In the genomic region with DNA sequence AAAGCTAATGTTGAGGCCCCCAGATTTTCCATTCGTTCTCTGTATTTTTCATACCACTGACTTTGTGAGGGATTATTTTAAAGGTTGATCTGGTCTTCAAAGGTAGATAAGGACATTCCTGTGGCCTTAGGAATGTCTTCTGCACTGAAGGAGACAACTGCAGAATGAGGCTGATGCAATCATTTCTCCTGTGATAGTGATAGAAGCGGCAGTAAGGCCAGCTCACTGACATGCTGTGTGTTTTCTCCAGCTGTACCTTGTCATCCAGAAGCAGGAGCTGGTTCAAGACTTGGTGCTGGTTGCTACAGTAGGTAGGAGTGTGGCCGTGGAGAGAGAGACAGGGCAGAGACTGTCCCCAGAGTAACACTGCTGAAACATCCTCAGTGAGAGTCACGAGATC, we compare ENCODE assay signal across 23 cellular contexts. TPM values are rescaled to one million over a fixed set of nuclear protein-coding genes. Genes with fewer than 3 reads are reported as not detected.
DNase-seq lines count a peak whose midpoint lies in the region; ATAC-seq, FAIRE-seq and TF ChIP-seq lines count a peak whose summit lies in the region.
"Had no signal": no experiment of that assay in that cellular context is flagged by ENCODE, and none has a peak within 500 bp of the region (broad histone marks: within the 10 kb centered on the region; RNA-seq: fewer than 3 reads in every experiment).

No MANE protein-coding gene starts in this region.

- FAIRE-seq in H54 (lab: Jason Lieb, UNC): no peak
- FAIRE-seq: frontal cortex had no signal

- H3K9me3 ChIP-seq in Panc1 (ENCODE audit: control insufficient read depth, insufficient read depth, low read depth, low read length): no peaks in the 10 kb centered on the region
- H3K9me3 ChIP-seq: sigmoid colon, SJCRH30, transverse colon had no signal

- TF ChIP-seq CTCF in Panc1 (IDR thresholded peaks at IDR 0.05): no peak
- TF ChIP-seq CTCF in choroid plexus epithelial cell (conservative IDR thresholded peaks at IDR 0.05; ENCODE audit: low read depth, low read length): no peak
- no peak for TF ChIP-seq CTCF in mesothelial cell of epicardium (IDR thresholded peaks at IDR 0.05; ENCODE audit: unreplicated experiment)

- no peaks in the 10 kb centered on the region for H3K9me3 Mint-ChIP-seq in mesothelial cell of epicardium
- H3K9me3 Mint-ChIP-seq: activated T-helper 17 cell treated with anti-CD3 and anti-CD28 coated beads, Interleukin-2, amount 50 U/mL, for 72 hours; CD4-positive, alpha-beta memory T cell had no signal

- no peak overlapping the region for H3K4me3 Mint-ChIP-seq in mesothelial cell of epicardium
- H3K4me3 Mint-ChIP-seq: activated T-helper 17 cell treated with anti-CD3 and anti-CD28 coated beads, Interleukin-2, amount 50 U/mL, for 72 hours; CD4-positive, alpha-beta memory T cell had no signal

- H3K4me1 ChIP-seq in Panc1 (ENCODE audit: control insufficient read depth, insufficient read depth, low read length): no peaks in the 10 kb centered on the region
- H3K4me1 ChIP-seq: sigmoid colon, transverse colon had no signal

- peak overlapping the region; percentile 58; the same call in 1 of the 2 replicates for H3K27ac ChIP-seq in Panc1 (ENCODE audit: low read length)
- H3K27ac ChIP-seq: sigmoid colon, SJCRH30, transverse colon had no signal

- no peak for TF ChIP-seq POLR2A in H54 (IDR thresholded peaks at IDR 0.05; ENCODE audit: low read depth, low read length)

- POLR2A ChIA-PET in Panc1 (lab: Charles Lee): no interaction called here

- intact Hi-C loops in Panc1 (cut with micrococcal nuclease; ENCODE audit: unreplicated experiment): no loop called here
- intact Hi-C loops in Right ventricle myocardium superior (cut with DNase I): no loop called here

- peaks cover 27% of the 10 kb centered on the region for H3K4me1 Mint-ChIP-seq in mesothelial cell of epicardium
- H3K4me1 Mint-ChIP-seq: activated T-helper 17 cell treated with anti-CD3 and anti-CD28 coated beads, Interleukin-2, amount 50 U/mL, for 72 hours; CD4-positive, alpha-beta memory T cell had no signal

- peak overlapping the region; percentile 68 for H3K27ac Mint-ChIP-seq in mesothelial cell of epicardium
- H3K27ac Mint-ChIP-seq: activated T-helper 17 cell treated with anti-CD3 and anti-CD28 coated beads, Interleukin-2, amount 50 U/mL, for 72 hours; CD4-positive, alpha-beta memory T cell had no signal

- in situ Hi-C loops in Panc1 (cut with HindIII; ENCODE audit: low pct_unique_long_range_greater_than_20kb, low sequenced_read_pairs): no loop called here

- H3K36me3 ChIP-seq in Panc1 (ENCODE audit: control insufficient read depth, insufficient read depth, low read length): peaks cover 7% of the 10 kb centered on the region

- H3K27me3 ChIP-seq in Panc1 (ENCODE audit: control insufficient read depth, insufficient read depth, low read length): no peaks in the 10 kb centered on the region
- H3K27me3 ChIP-seq: sigmoid colon, SJCRH30, transverse colon had no signal

- CTCF ChIA-PET in Panc1 (lab: Charles Lee): no interaction called here

- peak; percentile 38; the same call in 1 of the 2 replicates for ATAC-seq in Panc1
- no peak for ATAC-seq in HG02571 (IDR thresholded peaks at IDR 0.05; ENCODE audit: unreplicated experiment)
- ATAC-seq in Right ventricle myocardium superior (ENCODE audit: poor library complexity): no peak
- ATAC-seq: activated T-helper 17 cell treated with anti-CD3 and anti-CD28 coated beads, Interleukin-2, amount 50 U/mL, for 72 hours; stimulated activated naive CD8-positive, alpha-beta T cell treated with anti-CD3 and anti-CD28 coated beads, Interleukin-15, Interleukin-2, amounts not matched to agents 100 U/mL and 50 U/mL, for 24 hours had no signal

- no peak overlapping the region for H3K4me3 ChIP-seq in Panc1 (ENCODE audit: low read depth in 2 of 2, low read length in 2 of 2)
- H3K4me3 ChIP-seq in choroid plexus epithelial cell (ENCODE audit: low read depth, low read length): no peak overlapping the region
- H3K4me3 ChIP-seq: sigmoid colon, SJCRH30, transverse colon had no signal

- peaks cover 29% of the 10 kb centered on the region for H3K36me3 Mint-ChIP-seq in mesothelial cell of epicardium

- H3K27me3 Mint-ChIP-seq in mesothelial cell of epicardium (ENCODE audit: low read depth): no peaks in the 10 kb centered on the region

- peak; percentile 16 for DNase-seq in ELF-1 (ENCODE audit: low read depth, low spot score)
- DNase-seq in Panc1 (ENCODE audit: low read depth, low spot score): no peak
- DNase-seq in choroid plexus epithelial cell (ENCODE audit: low read depth): peak; percentile 82
- DNase-seq in mesothelial cell of epicardium (ENCODE audit: low spot score in 2 of 2, unreplicated experiment in 2 of 2): no peak
- DNase-seq in HUDEP-2 (lab: John Stamatoyannopoulos, UW; ENCODE audit: unreplicated experiment in 76 of 76): no peak
- DNase-seq in H54 (ENCODE audit: insufficient read length, low spot score): no peak
- DNase-seq in Right ventricle myocardium superior: no peak
- DNase-seq: activated CD4-positive, CD25-positive, alpha-beta regulatory T cell treated with anti-CD3 and anti-CD28 coated beads, Interleukin-2, amount 50 U/mL, for 72 hours; amygdala; CD4-positive, alpha-beta memory T cell; DND-41; GOT3; KBM-7; NCI-H1092; NCI-H524 treated with DMSO at 0.1 percent for 48 hours; sigmoid colon; SJCRH30; stimulated activated CD4-positive, alpha-beta T cell treated with anti-CD3 and anti-CD28 coated beads, Interleukin-1b, Interleukin-23, amount 100 ng/mL, for 48 hours; stimulated activated naive CD8-positive, alpha-beta T cell treated with anti-CD3 and anti-CD28 coated beads, Interleukin-15, Interleukin-2, amounts not matched to agents 100 U/mL and 50 U/mL, for 24 hours; transverse colon had no signal

- BruUV-seq in Panc1 (replicated peaks; lab: Mats Ljungman, UMichigan): no TSS peak

RNA-seq across cellular contexts. Expression of gene DCBLD1, which starts 53.8 kb away (rescaled TPM):
- 29.0 TPM for total RNA-seq in Panc1 (2021; ENCODE audit: unreplicated experiment)
- polyA plus RNA-seq in Panc1 (2012; ENCODE audit: insufficient read length): 20.1 TPM
- total RNA-seq in mesothelial cell of epicardium: 30.1 to 34.5 TPM (median 30.8 TPM) in 3 replicates
- 6.7 TPM for total RNA-seq in Right ventricle myocardium superior

Comparison
In these comparisons a context has a peak if more than half of its experiments do, and no peak if none do; other contexts are left out.
1. DNase-seq: peak in ELF-1 (single experiment) and choroid plexus epithelial cell (single experiment); none in Panc1 (single experiment), mesothelial cell of epicardium (0 of 2), HUDEP-2 (0 of 76), H54 (single experiment) and Right ventricle myocardium superior (single experiment).